Comparison of ENCODE assay signal across 17 cellular contexts in the genomic region with DNA sequence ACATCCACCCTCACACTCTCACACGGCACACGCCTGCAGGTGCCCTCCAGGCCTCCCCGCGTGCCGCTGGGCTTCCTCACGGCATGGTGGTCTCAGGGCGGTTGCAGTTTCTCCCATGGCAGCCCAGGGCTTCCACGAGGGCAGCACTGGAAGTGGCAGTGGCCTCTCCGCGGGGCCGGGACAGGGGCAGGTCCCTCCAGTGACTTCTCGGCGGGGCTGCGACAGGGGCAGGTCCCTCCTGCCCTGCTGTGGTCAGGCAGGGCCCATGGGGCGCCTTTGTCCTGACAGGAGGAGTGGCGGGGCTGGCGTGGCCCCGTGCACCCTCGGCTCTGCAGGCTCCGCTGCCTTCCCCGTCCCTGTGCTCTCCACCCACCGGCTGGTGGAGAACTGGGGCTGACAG. TPM values are rescaled to one million over a fixed set of nuclear protein-coding genes. Genes with fewer than 3 reads are reported as not detected.
A peak's percentile ranks its signal among the peaks of the same experiment; 100 is the strongest.
DNase-seq lines count a peak whose midpoint lies in the region; ATAC-seq and TF ChIP-seq lines count a peak whose summit lies in the region.
"Had no signal": no experiment of that assay in that cellular context is flagged by ENCODE, and none has a peak within 500 bp of the region (broad histone marks: within the 10 kb centered on the region; RNA-seq: fewer than 3 reads in every experiment).

No MANE protein-coding gene starts in this region.

- no peak for TF ChIP-seq POLR2A in body of pancreas (IDR thresholded peaks at IDR 0.05)

- H3K4me3 ChIP-seq in H7 (ENCODE audit: insufficient read depth, low read depth, low read length) (no peak overlapping the region), body of pancreas (no peak overlapping the region), mesenchymal stem cell (ENCODE audit: insufficient read depth in 1 of 2, low read depth in 1 of 2, low read length in 2 of 2) (no peak overlapping the region)
- H3K4me3 ChIP-seq: GM23338, MG63, Peyer's patch had no signal

- no peak overlapping the region for H3K4me2 ChIP-seq in mesenchymal stem cell (ENCODE audit: low read length, poor library complexity, severe bottlenecking)
- H3K4me2 ChIP-seq: GM23338, KMS-11 had no signal

- no peak overlapping the region for H3K4ac ChIP-seq in mesenchymal stem cell (ENCODE audit: low read depth in 1 of 2, low read length in 2 of 2)

- peaks cover 29% of the 10 kb centered on the region for H3K79me1 ChIP-seq in mesenchymal stem cell (replicated peaks; ENCODE audit: low read length, poor library complexity, severe bottlenecking)

- no peak overlapping the region for H2BK5ac ChIP-seq in mesenchymal stem cell (ENCODE audit: low read depth, low read length, poor library complexity, severe bottlenecking)

- no peak overlapping the region for H3K23ac ChIP-seq in mesenchymal stem cell (ENCODE audit: low read length in 2 of 2)

- H4K8ac ChIP-seq in mesenchymal stem cell (ENCODE audit: low read length) = no peak overlapping the region

- H3K4me1 ChIP-seq in body of pancreas (peaks cover 92% of the 10 kb centered on the region), mesenchymal stem cell (ENCODE audit: control insufficient read depth, insufficient read depth, low read depth, low read length) (peaks cover 60% of the 10 kb centered on the region)

- intact Hi-C loops in body of pancreas (cut with DNase I) = no loop called here

- H3K18ac ChIP-seq in mesenchymal stem cell (ENCODE audit: low read depth in 1 of 2, low read length in 2 of 2) = peak overlapping the region in 1 of 2 experiments; percentile 58

- H3K36me3 Mint-ChIP-seq in type B pancreatic cell = peaks cover 8% of the 10 kb centered on the region

- no peak overlapping the region for H2AK5ac ChIP-seq in mesenchymal stem cell (ENCODE audit: low read length, severe bottlenecking)

- no peak overlapping the region for H3K9ac ChIP-seq in mesenchymal stem cell (ENCODE audit: low read length)
- H3K9ac ChIP-seq: KMS-11 had no signal

- peak overlapping the region; percentile 84 for H3K27ac Mint-ChIP-seq in type B pancreatic cell

- H3K9me3 ChIP-seq in body of pancreas (no peaks in the 10 kb centered on the region), mesenchymal stem cell (ENCODE audit: control insufficient read depth, low read length) (no peaks in the 10 kb centered on the region)
- H3K9me3 ChIP-seq: BE2C, MG63, Peyer's patch had no signal

- WGBS in body of pancreas, 2 donors = 83 to 94% methylated on average over 9 to 22 of the region's 22 CpGs
- 91% methylated on average over 17 of the region's 22 CpGs for WGBS in mesenchymal stem cell

- H3K27me3 ChIP-seq in H7 (ENCODE audit: control insufficient read depth, insufficient read depth, low read length) = no peaks in the 10 kb centered on the region
- H3K27me3 ChIP-seq in body of pancreas = no peaks in the 10 kb centered on the region
- H3K27me3 ChIP-seq in mesenchymal stem cell (ENCODE audit: control insufficient read depth in 1 of 2, insufficient read depth in 1 of 2, low read length in 2 of 2) = no peaks in the 10 kb centered on the region
- H3K27me3 ChIP-seq: BE2C, MG63, Peyer's patch had no signal

- H3K36me3 ChIP-seq in H7 (replicated peaks; ENCODE audit: control insufficient read depth, insufficient read depth, low read length) (no peaks in the 10 kb centered on the region), body of pancreas (replicated peaks in 1 of 2; ENCODE audit: insufficient read depth in 1 of 2, low read depth in 2 of 2) (no peaks in the 10 kb centered on the region), mesenchymal stem cell (ENCODE audit: control insufficient read depth in 1 of 2, insufficient read depth in 2 of 2, low read depth in 1 of 2, low read length in 2 of 2) (peaks cover 5 to 45% of the 10 kb centered on the region in 2 experiments)
- H3K36me3 ChIP-seq: BE2C, Peyer's patch had no signal

- H2BK12ac ChIP-seq in mesenchymal stem cell (ENCODE audit: low read length in 2 of 2) = peak overlapping the region in 1 of 2 experiments; percentile 57

- H3K4me3 Mint-ChIP-seq in type B pancreatic cell = peak overlapping the region; percentile 65
- H3K4me3 Mint-ChIP-seq: GM23338 had no signal

- H2BK15ac ChIP-seq in mesenchymal stem cell (ENCODE audit: low read depth, poor library complexity, severe bottlenecking) = no peak overlapping the region

- H2AFZ ChIP-seq in mesenchymal stem cell (ENCODE audit: low read depth, low read length) = no peak overlapping the region
- H2AFZ ChIP-seq: GM23338 had no signal

- peaks cover 45% of the 10 kb centered on the region for H3K4me1 Mint-ChIP-seq in type B pancreatic cell (ENCODE audit: unreplicated experiment)

- no peaks in the 10 kb centered on the region for H3K9me3 Mint-ChIP-seq in type B pancreatic cell
- H3K9me3 Mint-ChIP-seq: GM23338 had no signal

- no peak overlapping the region for H2BK120ac ChIP-seq in mesenchymal stem cell (ENCODE audit: low read depth, low read length)

- DNase-seq in H7 = peak; percentile 66
- no peak for DNase-seq in body of pancreas
- no peak for DNase-seq in mesenchymal stem cell
- no peak for DNase-seq in type B pancreatic cell (ENCODE audit: extremely low spot score, unreplicated experiment)
- no peak for DNase-seq in GOT3 (lab: John Stamatoyannopoulos, UW)
- DNase-seq: ACHN, BE2C, MG63, NCI-H1930, NCI-H2171 treated with DMSO at 0.1 percent for 48 hours, NCI-H82, Peyer's patch, SHP77 treated with DMSO at 0.1 percent for 48 hours had no signal

- ATAC-seq in body of pancreas (no peak), GM21717 (IDR thresholded peaks at IDR 0.05; ENCODE audit: unreplicated experiment) (no peak), GM18498 (IDR thresholded peaks at IDR 0.05; ENCODE audit: unreplicated experiment) (no peak)
- ATAC-seq: GM23338 had no signal

- peak overlapping the region; percentile 31 to 98 (median 94) for H3K27ac ChIP-seq in body of pancreas
- H3K27ac ChIP-seq in mesenchymal stem cell (ENCODE audit: low read length, poor library complexity, severe bottlenecking) = no peak overlapping the region
- H3K27ac ChIP-seq: KMS-11 had no signal

- H3K27me3 Mint-ChIP-seq in type B pancreatic cell = no peaks in the 10 kb centered on the region

- TF ChIP-seq CTCF in body of pancreas (IDR thresholded peaks at IDR 0.05) (no peak), type B pancreatic cell (conservative IDR thresholded peaks at IDR 0.05) (no peak)

- peak overlapping the region in 1 of 2 experiments; percentile 50 for H3K14ac ChIP-seq in mesenchymal stem cell (ENCODE audit: low read length in 2 of 2)

- H4K91ac ChIP-seq in mesenchymal stem cell (ENCODE audit: low read length) = peak overlapping the region; percentile 66

RNA-seq across cellular contexts. Expression of a gene that starts 19.0 kb away (rescaled TPM):
- 14.3 and 15.3 TPM in 2 replicates for total RNA-seq in H7 (2014; rRNA removed; shearing (Covaris generic))
- 10 to 100 TPM; 31.9 to 46.5 TPM for total RNA-seq in body of pancreas
- polyA plus RNA-seq in mesenchymal stem cell (2013, experiment 1 of 2) = 9.8 TPM
- polyA plus RNA-seq in mesenchymal stem cell (2013, experiment 2 of 2) = 9.5 TPM
- total RNA-seq in type B pancreatic cell (ENCODE audit: low replicate concordance) = 22.6 and 41.4 TPM in 2 replicates
